Comparison of ENCODE assay signal across 8 cellular contexts in the genomic region with DNA sequence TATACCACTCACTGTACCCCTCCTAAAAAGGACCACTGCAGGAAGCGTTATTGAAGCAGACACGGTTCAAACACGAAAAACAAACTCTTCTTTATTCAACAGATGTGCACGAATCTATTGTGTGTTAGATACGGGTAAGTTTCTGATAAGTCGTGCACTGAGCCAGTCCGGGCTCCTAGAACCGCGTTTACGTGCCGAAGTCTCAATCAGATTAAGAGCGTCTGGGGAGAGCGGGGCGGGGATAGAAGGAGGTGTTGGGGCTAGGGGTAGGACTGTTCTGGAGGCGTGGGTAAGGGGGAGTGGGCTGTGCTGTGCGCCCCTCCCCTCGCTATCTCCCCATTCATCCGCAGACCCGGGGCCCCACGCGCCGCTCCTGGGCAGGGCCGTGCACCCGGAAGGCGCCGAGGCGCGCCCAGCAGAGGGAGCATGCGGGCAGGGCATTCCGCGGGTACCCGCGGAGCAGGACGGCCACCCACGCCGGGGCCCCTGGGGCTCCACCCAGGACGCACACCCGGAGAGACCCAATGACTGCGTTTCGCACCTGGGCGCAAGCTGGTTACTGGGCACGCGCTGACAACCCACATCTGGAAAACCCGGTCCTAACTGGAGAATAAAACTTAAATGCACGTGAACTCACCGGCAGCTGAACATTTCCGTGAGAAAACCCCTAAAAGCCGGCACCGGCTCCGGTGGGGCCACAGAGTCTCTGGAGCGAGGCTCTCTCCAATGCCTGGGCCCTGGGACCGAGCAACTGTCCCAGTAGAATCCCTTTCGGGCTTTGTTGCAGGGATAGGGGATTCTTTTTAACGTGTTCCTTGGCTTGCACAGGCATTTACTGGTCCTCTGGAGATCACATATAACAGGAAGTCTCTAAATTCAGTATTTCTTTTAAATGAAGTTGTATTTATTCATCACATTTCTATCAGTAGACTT. TPM values are rescaled to one million over a fixed set of nuclear protein-coding genes. Genes with fewer than 3 reads are reported as not detected.
DNase-seq lines count a peak whose midpoint lies in the region; ATAC-seq, FAIRE-seq and TF ChIP-seq lines count a peak whose summit lies in the region.

No MANE protein-coding gene starts in this region.

- H2BK20ac ChIP-seq in IMR-90 (ENCODE audit: low read depth, low read length) = peak overlapping the region; percentile 94

- H2BK120ac ChIP-seq in IMR-90 (ENCODE audit: low read depth, low read length) = peak overlapping the region; percentile 93

- H3K56ac ChIP-seq in IMR-90 (ENCODE audit: extremely low read depth, insufficient read depth, low read length) = peak overlapping the region; percentile 95

- H3K4me1 ChIP-seq in IMR-90 (ENCODE audit: control insufficient read depth, insufficient read depth, low read length) = peaks cover 17% of the 10 kb centered on the region
- H3K4me1 ChIP-seq in SJCRH30 = peaks cover 13% of the 10 kb centered on the region; the same call in 1 of the 2 replicates

- peak overlapping the region; percentile 91 for H2AFZ ChIP-seq in IMR-90 (replicated peaks; ENCODE audit: low read length, poor library complexity)

- H4K5ac ChIP-seq in IMR-90 (ENCODE audit: low read depth, low read length) = peak overlapping the region; percentile 93

- DNase-seq in Daoy (ENCODE audit: low read depth) = peak; percentile 92
- DNase-seq in IMR-90 = peak; percentile 75
- no peak for DNase-seq in SJCRH30
- peak; percentile 94 for DNase-seq in activated naive CD4-positive, alpha-beta T cell treated with Interleukin-2 at 50 U/mL for 16 hours
- peak; percentile 67 to 74 for DNase-seq in frontal cortex (ENCODE audit: low spot score in 2 of 2)
- peak; percentile 42 for DNase-seq in non-pigmented ciliary epithelial cell (ENCODE audit: low read depth)
- peak; percentile 80 for DNase-seq in superior temporal gyrus (ENCODE audit: extremely low spot score)

- H3K23ac ChIP-seq in IMR-90 (ENCODE audit: low read depth, low read length) = peak overlapping the region; percentile 94

- H3K9me3 ChIP-seq in IMR-90 (ENCODE audit: control insufficient read depth, insufficient read depth, low read length) = no peaks in the 10 kb centered on the region
- no peaks in the 10 kb centered on the region for H3K9me3 ChIP-seq in SJCRH30 (replicated peaks)

- H3K4ac ChIP-seq in IMR-90 (ENCODE audit: low read depth, low read length) = peak overlapping the region; percentile 93

- H3K27me3 ChIP-seq in IMR-90 (ENCODE audit: control insufficient read depth, insufficient read depth, low read length) (no peaks in the 10 kb centered on the region), SJCRH30 (no peaks in the 10 kb centered on the region)

- peak overlapping the region; percentile 87 for H3K4me2 ChIP-seq in IMR-90 (ENCODE audit: low read depth, low read length)

- peak; percentile 71 for TF ChIP-seq RAD21 in IMR-90 (IDR thresholded peaks at IDR 0.05; ENCODE audit: low read length)

- no peaks in the 10 kb centered on the region for H3K36me3 ChIP-seq in IMR-90 (ENCODE audit: control insufficient read depth, insufficient read depth, low read length)
- H3K36me3 ChIP-seq in SJCRH30 = no peaks in the 10 kb centered on the region

- H3K4me3 ChIP-seq in IMR-90 (ENCODE audit: insufficient read depth, low read depth, low read length) (peak overlapping the region; percentile 28), SJCRH30 (no peak overlapping the region)

- H2AK5ac ChIP-seq in IMR-90 (ENCODE audit: low read depth, low read length) = peak overlapping the region; percentile 80

- no peak for TF ChIP-seq POLR2A in IMR-90 (IDR thresholded peaks at IDR 0.05; ENCODE audit: low read depth, low read length)

- H3K9me1 ChIP-seq in IMR-90 (ENCODE audit: insufficient read depth, low read length) = peaks cover 29% of the 10 kb centered on the region

- H3K14ac ChIP-seq in IMR-90 (replicated peaks; ENCODE audit: low read depth, low read length) = peak overlapping the region; percentile 97

- intact Hi-C loops in IMR-90 (cut with micrococcal nuclease) = loop anchor here (1.0 to 5.0 kb wide), 6 partner anchors 39 to 709 kb away; a partner anchor contains a TSS

- CTCF ChIA-PET in IMR-90 (lab: Yijun Ruan, JAX) = interaction anchor here (1.0 to 1.5 kb wide), 7 partner anchors 13 to 135 kb away, joined by 3 to 6 read pairs (median 4); no protein-coding TSS in a partner anchor

- FAIRE-seq in frontal cortex (lab: Jason Lieb, UNC) = no peak

- peak overlapping the region; percentile 82 for H2BK15ac ChIP-seq in IMR-90 (ENCODE audit: low read depth, low read length)

- peak overlapping the region; percentile 91 for H3K27ac ChIP-seq in IMR-90 (ENCODE audit: insufficient read depth, low read length)
- peak overlapping the region; percentile 59 for H3K27ac ChIP-seq in SJCRH30

- H4K8ac ChIP-seq in IMR-90 (ENCODE audit: low read depth in 2 of 2, low read length in 2 of 2) = peak overlapping the region; percentile 88 to 97

- WGBS in IMR-90 (ENCODE audit: extremely low coverage in 2 of 2, insufficient read length in 1 of 2), 2 experiments = 3% methylated on average over 21 of the region's 54 CpGs; no CpG with 5 or more reads in 1 of the 2 experiments

- BruUV-seq in IMR-90 (replicated peaks; lab: Mats Ljungman, UMichigan) = no TSS peak

- H3K18ac ChIP-seq in IMR-90 (ENCODE audit: low read depth, low read length) = peak overlapping the region; percentile 96

- dilution Hi-C loops in IMR-90 (cut with HindIII; ENCODE audit: low sequenced_read_pairs, unreplicated experiment) = no loop called here

- H2BK5ac ChIP-seq in IMR-90 (ENCODE audit: low read depth, low read length, poor library complexity, severe bottlenecking) = peak overlapping the region; percentile 95

- H4K20me1 ChIP-seq in IMR-90 (ENCODE audit: insufficient read depth, low read length) = no peaks in the 10 kb centered on the region

- peak overlapping the region; percentile 89 for H2AK9ac ChIP-seq in IMR-90 (replicated peaks; ENCODE audit: low read depth, low read length, poor library complexity)

- H3K9ac ChIP-seq in IMR-90 (ENCODE audit: low read depth, low read length) = peak overlapping the region; percentile 81

- peak; percentile 77 for TF ChIP-seq CTCF in IMR-90 (conservative IDR thresholded peaks at IDR 0.05; ENCODE audit: low read depth, low read length)

- H3K79me1 ChIP-seq in IMR-90 (ENCODE audit: low read depth in 1 of 2, low read length in 2 of 2) = peaks cover 0 to 29% of the 10 kb centered on the region in 2 experiments

- ATAC-seq in GM21576 (IDR thresholded peaks at IDR 0.05; ENCODE audit: unreplicated experiment) (peak; percentile 67), IMR-90 (ENCODE audit: low read depth) (peak; percentile 81)

- H4K91ac ChIP-seq in IMR-90 (ENCODE audit: insufficient read depth, low read depth, low read length) = peak overlapping the region; percentile 92

- in situ Hi-C loops in IMR-90 (cut with MboI; ENCODE audit: low sequenced_read_pairs) = loop anchor here (10.0 to 25.0 kb wide), 2 partner anchors 131 to 698 kb away; a partner anchor contains a TSS

- POLR2A ChIA-PET in IMR-90 (lab: Charles Lee; ENCODE audit: unreplicated experiment) = no interaction called here

TF ChIP-seq in IMR-90, 13 proteins besides CTCF, POLR2A, EP300 and RAD21 (continues in another document):
- peak; percentile 73 for TF ChIP-seq SMC3 (IDR thresholded peaks at IDR 0.05; ENCODE audit: low read depth, low read length)
- TF ChIP-seq CHD1 (IDR thresholded peaks at IDR 0.05; ENCODE audit: low read depth, low read length) = no peak
- TF ChIP-seq, protein P1, sequence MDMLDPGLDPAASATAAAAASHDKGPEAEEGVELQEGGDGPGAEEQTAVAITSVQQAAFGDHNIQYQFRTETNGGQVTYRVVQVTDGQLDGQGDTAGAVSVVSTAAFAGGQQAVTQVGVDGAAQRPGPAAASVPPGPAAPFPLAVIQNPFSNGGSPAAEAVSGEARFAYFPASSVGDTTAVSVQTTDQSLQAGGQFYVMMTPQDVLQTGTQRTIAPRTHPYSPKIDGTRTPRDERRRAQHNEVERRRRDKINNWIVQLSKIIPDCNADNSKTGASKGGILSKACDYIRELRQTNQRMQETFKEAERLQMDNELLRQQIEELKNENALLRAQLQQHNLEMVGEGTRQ (IDR thresholded peaks at IDR 0.05; ENCODE audit: low read depth, low read length) = no peak
- TF ChIP-seq RCOR1 (IDR thresholded peaks at IDR 0.05; ENCODE audit: insufficient replicate concordance, low read length) = no peak
- no peak for TF ChIP-seq FOS (IDR thresholded peaks at IDR 0.05; ENCODE audit: low read depth, low read length)
- peak; percentile 61; the same call in 1 of the 2 replicates for TF ChIP-seq BHLHE40 (IDR thresholded peaks at IDR 0.05; ENCODE audit: low read depth, low read length)
- TF ChIP-seq NFE2L2 (IDR thresholded peaks at IDR 0.05; ENCODE audit: low read depth, low read length) = no peak
- TF ChIP-seq, protein P2, sequence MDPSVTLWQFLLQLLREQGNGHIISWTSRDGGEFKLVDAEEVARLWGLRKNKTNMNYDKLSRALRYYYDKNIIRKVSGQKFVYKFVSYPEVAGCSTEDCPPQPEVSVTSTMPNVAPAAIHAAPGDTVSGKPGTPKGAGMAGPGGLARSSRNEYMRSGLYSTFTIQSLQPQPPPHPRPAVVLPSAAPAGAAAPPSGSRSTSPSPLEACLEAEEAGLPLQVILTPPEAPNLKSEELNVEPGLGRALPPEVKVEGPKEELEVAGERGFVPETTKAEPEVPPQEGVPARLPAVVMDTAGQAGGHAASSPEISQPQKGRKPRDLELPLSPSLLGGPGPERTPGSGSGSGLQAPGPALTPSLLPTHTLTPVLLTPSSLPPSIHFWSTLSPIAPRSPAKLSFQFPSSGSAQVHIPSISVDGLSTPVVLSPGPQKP (IDR thresholded peaks at IDR 0.05; ENCODE audit: borderline replicate concordance, low read depth, low read length) = no peak
- TF ChIP-seq CEBPB (IDR thresholded peaks at IDR 0.05; ENCODE audit: low read depth, low read length) = no peak
- TF ChIP-seq RFX5 (IDR thresholded peaks at IDR 0.05; ENCODE audit: low read depth, low read length) = no peak
- TF ChIP-seq MAZ (IDR thresholded peaks at IDR 0.05; ENCODE audit: borderline replicate concordance, low read depth, low read length) = peak; percentile 63; the same call in 1 of the 2 replicates
- TF ChIP-seq MAFK (IDR thresholded peaks at IDR 0.05; ENCODE audit: low read depth, low read length) = no peak

RNA-seq across cellular contexts. Expression of a gene that starts 40.6 kb away (rescaled TPM):
- total RNA-seq in Daoy (2014; rRNA removed; shearing (Covaris generic)) = 64.0 and 69.1 TPM in 2 replicates
- 29.2 and 45.5 TPM in 2 replicates for total RNA-seq in IMR-90 (2012; rRNA removed)
- 20.2 and 26.5 TPM in 2 replicates for polyA plus RNA-seq in IMR-90 (2012; rRNA removed)
- polyA plus RNA-seq in IMR-90 (2012; cell fraction: cytosol; rRNA removed) = 3.7 and 5.6 TPM in 2 replicates
- polyA plus RNA-seq in IMR-90 (2012; cell fraction: nucleus; rRNA removed; ENCODE audit: low replicate concordance) = 10.9 and 83.2 TPM in 2 replicates
- 102 and 120 TPM in 2 replicates for total RNA-seq in SJCRH30 (2014; rRNA removed; shearing (Covaris generic))
- 11.0 TPM for total RNA-seq in frontal cortex

RNA-seq across cellular contexts. Expression of a gene that starts 49.8 kb away (rescaled TPM):
- 8.9 and 9.1 TPM in 2 replicates for total RNA-seq in Daoy (2014; rRNA removed; shearing (Covaris generic))
- total RNA-seq in IMR-90 (2012; rRNA removed) = 19.9 and 28.9 TPM in 2 replicates
- 12.6 and 15.5 TPM in 2 replicates for polyA plus RNA-seq in IMR-90 (2012; rRNA removed)
- polyA plus RNA-seq in IMR-90 (2012; cell fraction: cytosol; rRNA removed) = 4.8 and 7.0 TPM in 2 replicates
- polyA plus RNA-seq in IMR-90 (2012; cell fraction: nucleus; rRNA removed; ENCODE audit: low replicate concordance) = 2.0 and 11.4 TPM in 2 replicates
- total RNA-seq in SJCRH30 (2014; rRNA removed; shearing (Covaris generic)) = 25.3 and 25.4 TPM in 2 replicates
- 9.8 TPM for total RNA-seq in frontal cortex

Comparison
In these comparisons a context has a peak if more than half of its experiments do, and no peak if none do; other contexts are left out.
1. DNase-seq: peak in Daoy (single experiment), IMR-90 (single experiment), activated naive CD4-positive, alpha-beta T cell treated with Interleukin-2 at 50 U/mL for 16 hours (single experiment), frontal cortex (2 of 2), non-pigmented ciliary epithelial cell (single experiment) and superior temporal gyrus (single experiment); none in SJCRH30 (0 of 2).